ENCODE assay signal across 1 cellular context in genomic region chr9:69173497-69173890, GRCh38.
TF ChIP-seq lines count a peak whose summit lies in the region.

No MANE protein-coding gene starts in this region.

TF ChIP-seq in HepG2, 621 proteins besides CTCF, POLR2A, EP300 and RAD21 (continued from another document):
- no peak for TF ChIP-seq MLXIP (CRISPR knock-in tag; IDR thresholded peaks at IDR 0.05; ENCODE audit: borderline replicate concordance)
- peak; percentile 30; the same call in 1 of the 2 replicates for TF ChIP-seq ZNF232 (CRISPR knock-in tag; IDR thresholded peaks at IDR 0.05; ENCODE audit: borderline replicate concordance)
- no peak for TF ChIP-seq U2AF2 (IDR thresholded peaks at IDR 0.05; ENCODE audit: low read depth, low read length)
- TF ChIP-seq NONO (IDR thresholded peaks at IDR 0.05), result no peak
- peak; percentile 9; the same call in 1 of the 2 replicates for TF ChIP-seq NONO (CRISPR knock-in tag; conservative IDR thresholded peaks at IDR 0.05)
- no peak for TF ChIP-seq TAF15 (IDR thresholded peaks at IDR 0.05; ENCODE audit: low read depth, low read length, poor library complexity, severe bottlenecking)
- no peak for TF ChIP-seq SALL1 (CRISPR knock-in tag; IDR thresholded peaks at IDR 0.05)
- TF ChIP-seq KDM4B (CRISPR knock-in tag; IDR thresholded peaks at IDR 0.05), result no peak
- no peak for TF ChIP-seq ZNF460 (CRISPR knock-in tag; IDR thresholded peaks at IDR 0.05; ENCODE audit: borderline replicate concordance)
- no peak for TF ChIP-seq ZNF749 (CRISPR knock-in tag; IDR thresholded peaks at IDR 0.05; ENCODE audit: borderline replicate concordance)
- no peak; the same call in 1 of the 2 replicates for TF ChIP-seq ZXDC (CRISPR knock-in tag; IDR thresholded peaks at IDR 0.05)
- no peak for TF ChIP-seq TARDBP (CRISPR knock-in tag; IDR thresholded peaks at IDR 0.05)
- TF ChIP-seq HOXA5 (CRISPR knock-in tag; IDR thresholded peaks at IDR 0.05), result no peak
- no peak for TF ChIP-seq SIN3B (IDR thresholded peaks at IDR 0.05; ENCODE audit: low read length)
- TF ChIP-seq DMAP1 (CRISPR knock-in tag; IDR thresholded peaks at IDR 0.05), result no peak
- TF ChIP-seq MTERF4 (CRISPR knock-in tag; IDR thresholded peaks at IDR 0.05), result no peak
- TF ChIP-seq CSRNP1 (CRISPR knock-in tag; IDR thresholded peaks at IDR 0.05), result no peak
- TF ChIP-seq KDM1A (CRISPR knock-in tag; IDR thresholded peaks at IDR 0.05), result no peak
- no peak for TF ChIP-seq ZNF224 (CRISPR knock-in tag; IDR thresholded peaks at IDR 0.05)
- TF ChIP-seq ZNF282 (IDR thresholded peaks at IDR 0.05; ENCODE audit: partially characterized antibody), result no peak
- no peak for TF ChIP-seq TFE3 (CRISPR knock-in tag; IDR thresholded peaks at IDR 0.05)
- TF ChIP-seq ATF5 (CRISPR knock-in tag; IDR thresholded peaks at IDR 0.05; ENCODE audit: low read depth), result no peak
- TF ChIP-seq PCBP2 (optimal IDR thresholded peaks at IDR 0.05; ENCODE audit: low read depth, low read length, poor library complexity, severe bottlenecking), result no peak
- TF ChIP-seq ZNF800 (CRISPR knock-in tag; IDR thresholded peaks at IDR 0.05), result peak; percentile 68
- no peak for TF ChIP-seq MIER3 (CRISPR knock-in tag; IDR thresholded peaks at IDR 0.05; ENCODE audit: borderline replicate concordance)
- TF ChIP-seq ARNT (IDR thresholded peaks at IDR 0.05), result no peak
- TF ChIP-seq HNRNPL (IDR thresholded peaks at IDR 0.05; ENCODE audit: low read depth, low read length), result no peak
- no peak for TF ChIP-seq ZNF746 (CRISPR knock-in tag; IDR thresholded peaks at IDR 0.05)
- TF ChIP-seq TGIF2 (CRISPR knock-in tag; IDR thresholded peaks at IDR 0.05), result no peak
- TF ChIP-seq POGZ (CRISPR knock-in tag; IDR thresholded peaks at IDR 0.05), result no peak
- TF ChIP-seq MXI1 (IDR thresholded peaks at IDR 0.05; ENCODE audit: borderline replicate concordance, low read depth, low read length), result 0 out of 3 replicates have a peak, but pooled peaks have one; percentile 4
- TF ChIP-seq ISL2 (CRISPR knock-in tag; IDR thresholded peaks at IDR 0.05), result no peak
- no peak for TF ChIP-seq BATF2 (CRISPR knock-in tag; IDR thresholded peaks at IDR 0.05)
- peak; percentile 82 for TF ChIP-seq RBM22 (optimal IDR thresholded peaks at IDR 0.05; ENCODE audit: low read length)
- no peak for TF ChIP-seq SMARCE1 (IDR thresholded peaks at IDR 0.05; ENCODE audit: borderline replicate concordance)
- no peak for TF ChIP-seq ZNF275 (CRISPR knock-in tag; IDR thresholded peaks at IDR 0.05; ENCODE audit: borderline replicate concordance)
- no peak for TF ChIP-seq ZNF350 (CRISPR knock-in tag; IDR thresholded peaks at IDR 0.05; ENCODE audit: borderline replicate concordance, low read depth)
